ENCODE assay signal across 16 cellular contexts in genomic region chr16:73091199-73091598, GRCh38. TPM values are rescaled to one million over a fixed set of nuclear protein-coding genes. Genes with fewer than 3 reads are reported as not detected.
A peak's percentile ranks its signal among the peaks of the same experiment; 100 is the strongest.
DNase-seq lines count a peak whose midpoint lies in the region; ATAC-seq and TF ChIP-seq lines count a peak whose summit lies in the region.
"Had no signal": no experiment of that assay in that cellular context is flagged by ENCODE, and none has a peak within 500 bp of the region (broad histone marks: within the 10 kb centered on the region; RNA-seq: fewer than 3 reads in every experiment).

No MANE protein-coding gene starts in this region.

- H3K4me3 Mint-ChIP-seq in endodermal cell, result no peak overlapping the region
- H3K4me3 Mint-ChIP-seq: CD14-positive monocyte; CD8-positive, alpha-beta T cell had no signal

- no peak for ATAC-seq in aorta (ENCODE audit: low FRiP score)
- ATAC-seq: CD8-positive, alpha-beta T cell; HCT116 had no signal

- no peak overlapping the region for H3K9ac ChIP-seq in endodermal cell (ENCODE audit: extremely low read depth, low read length, poor library complexity, severe bottlenecking)

- 87 to 90% methylated on average over 7 of the region's 7 CpGs for WGBS in endodermal cell (ENCODE audit: insufficient coverage in 1 of 2, insufficient read length in 1 of 2), 2 experiments
- 15 to 19% methylated on average over 7 of the region's 7 CpGs for WGBS in aorta, 2 donors

- DNase-seq in NCI-H1694 (lab: John Stamatoyannopoulos, UW), result peak; percentile 14
- no peak for DNase-seq in NCI-H1694 treated with DMSO at 0.1 percent for 48 hours (lab: John Stamatoyannopoulos, UW)
- peak; percentile 49 for DNase-seq in NCI-H446 treated with DMSO at 0.1 percent for 48 hours (lab: John Stamatoyannopoulos, UW)
- DNase-seq in endodermal cell, result peak; percentile 70
- no peak for DNase-seq in aorta
- no peak for DNase-seq in left ventricle myocardium inferior
- no peak for DNase-seq in HAP-1 (ENCODE audit: low spot score in 2 of 2)
- no peak for DNase-seq in SK-N-DZ (ENCODE audit: low spot score)
- DNase-seq: CD8-positive, alpha-beta T cell; COR-L47; DMS153; DND-41; GF-D8 had no signal

- no peaks in the 10 kb centered on the region for H3K4me1 Mint-ChIP-seq in endodermal cell

- TF ChIP-seq CTCF in endodermal cell (conservative IDR thresholded peaks at IDR 0.05), result no peak
- no peak for TF ChIP-seq CTCF in left ventricle myocardium inferior (IDR thresholded peaks at IDR 0.05; ENCODE audit: borderline replicate concordance)

- in situ Hi-C loops in HAP-1 (cut with MboI; ENCODE audit: low sequenced_read_pairs), result no loop called here

- H3K27me3 ChIP-seq in endodermal cell (ENCODE audit: control insufficient read depth, insufficient read depth, low read length, poor library complexity, severe bottlenecking), result no peaks in the 10 kb centered on the region
- H3K27me3 ChIP-seq in aorta (ENCODE audit: control insufficient read depth in 1 of 2, insufficient read depth in 2 of 2, low read length in 1 of 2), result no peaks in the 10 kb centered on the region
- no peaks in the 10 kb centered on the region for H3K27me3 ChIP-seq in left ventricle myocardium inferior (ENCODE audit: low read depth)
- no peaks in the 10 kb centered on the region for H3K27me3 ChIP-seq in HAP-1 (ENCODE audit: low read depth)

- peaks cover 9% of the 10 kb centered on the region for H3K27me3 Mint-ChIP-seq in endodermal cell (ENCODE audit: insufficient read depth)

- intact Hi-C loops in aorta (cut with DNase I), result loop anchor here (5.0 kb wide), 3 partner anchors 34 to 81 kb away; no protein-coding TSS in a partner anchor
- intact Hi-C loops in left ventricle myocardium inferior (cut with micrococcal nuclease), result no loop called here

- H3K36me3 Mint-ChIP-seq in endodermal cell (ENCODE audit: low read depth), result no peaks in the 10 kb centered on the region
- H3K36me3 Mint-ChIP-seq: CD14-positive monocyte; CD8-positive, alpha-beta T cell had no signal

- H3K4me3 ChIP-seq in endodermal cell (ENCODE audit: low read length), result no peak overlapping the region
- peak overlapping the region; percentile 6 to 48 for H3K4me3 ChIP-seq in aorta (ENCODE audit: low read length in 2 of 2)
- H3K4me3 ChIP-seq in left ventricle myocardium inferior, result no peak overlapping the region
- no peak overlapping the region for H3K4me3 ChIP-seq in HAP-1

- H3K27ac ChIP-seq in endodermal cell (ENCODE audit: low read depth, low read length), result no peak overlapping the region
- H3K27ac ChIP-seq in aorta (ENCODE audit: low read depth in 1 of 2, low read length in 2 of 2), result peak overlapping the region; percentile 64 to 93
- no peak overlapping the region for H3K27ac ChIP-seq in left ventricle myocardium inferior (replicated peaks)
- H3K27ac ChIP-seq: 22Rv1 had no signal

- no peaks in the 10 kb centered on the region for H3K9me3 Mint-ChIP-seq in endodermal cell
- H3K9me3 Mint-ChIP-seq: CD14-positive monocyte; CD8-positive, alpha-beta T cell had no signal

- H3K27ac Mint-ChIP-seq in endodermal cell, result no peak overlapping the region
- H3K27ac Mint-ChIP-seq: CD8-positive, alpha-beta T cell had no signal

- H3K4me1 ChIP-seq in endodermal cell (ENCODE audit: control insufficient read depth, insufficient read depth, low read length), result no peaks in the 10 kb centered on the region
- H3K4me1 ChIP-seq in aorta (ENCODE audit: control insufficient read depth in 1 of 2, insufficient read depth in 2 of 2, low read length in 2 of 2), result peaks cover 0 to 7% of the 10 kb centered on the region in 2 donors
- H3K4me1 ChIP-seq in left ventricle myocardium inferior, result peaks cover 14% of the 10 kb centered on the region
- H3K4me1 ChIP-seq in HAP-1, result peaks cover 19% of the 10 kb centered on the region

- H3K9me3 ChIP-seq in endodermal cell (ENCODE audit: control insufficient read depth, low read length), result no peaks in the 10 kb centered on the region
- H3K9me3 ChIP-seq in aorta (ENCODE audit: control insufficient read depth, low read length), result no peaks in the 10 kb centered on the region
- no peaks in the 10 kb centered on the region for H3K9me3 ChIP-seq in left ventricle myocardium inferior (replicated peaks)
- no peaks in the 10 kb centered on the region for H3K9me3 ChIP-seq in HAP-1

- no peaks in the 10 kb centered on the region for H3K36me3 ChIP-seq in endodermal cell (ENCODE audit: control insufficient read depth, insufficient read depth, low read length)
- H3K36me3 ChIP-seq in aorta (ENCODE audit: control insufficient read depth in 1 of 2, insufficient read depth in 2 of 2, low read length in 1 of 2), result no peaks in the 10 kb centered on the region
- no peaks in the 10 kb centered on the region for H3K36me3 ChIP-seq in left ventricle myocardium inferior
- H3K36me3 ChIP-seq in HAP-1 (replicated peaks), result no peaks in the 10 kb centered on the region

RNA-seq across cellular contexts. Expression of gene ZFHX3, which starts 43.3 kb away (rescaled TPM):
- total RNA-seq in endodermal cell (1 to 10 TPM in 1 of 2 donors, under 1 TPM in 1; 0.79 to 2.2 TPM), aorta (10 to 100 TPM; 67.4 to 96.9 TPM), left ventricle myocardium inferior (9.6 TPM)
- 9.3 TPM for polyA plus RNA-seq in endodermal cell (2013, experiment 1 of 2)
- 10.4 TPM for polyA plus RNA-seq in endodermal cell (2013, experiment 2 of 2)
- 1 to 10 TPM; 4.3 to 8.0 TPM for polyA plus RNA-seq in aorta
- polyA plus RNA-seq in SK-N-DZ (2014; cell fraction: cytosol; rRNA removed), result 4.9 and 5.5 TPM in 2 replicates
- 3.0 and 7.3 TPM in 2 replicates for polyA plus RNA-seq in SK-N-DZ (2014; cell fraction: nucleus; rRNA removed)

Comparison
In these comparisons a context has a peak if more than half of its experiments do, and no peak if none do; other contexts are left out.
1. DNase-seq: peak in NCI-H1694 (single experiment), NCI-H446 treated with DMSO at 0.1 percent for 48 hours (single experiment) and endodermal cell (single experiment); none in NCI-H1694 treated with DMSO at 0.1 percent for 48 hours (single experiment), aorta (0 of 2), left ventricle myocardium inferior (single experiment), HAP-1 (0 of 2) and SK-N-DZ (single experiment).
2. H3K27ac ChIP-seq: peak in aorta (2 of 2); none in endodermal cell (single experiment) and left ventricle myocardium inferior (single experiment).
3. H3K4me3 ChIP-seq: peak in aorta (2 of 2); none in endodermal cell (single experiment), left ventricle myocardium inferior (single experiment) and HAP-1 (single experiment).